ENCODE assay signal across 13 cellular contexts in genomic region chr1:215987092-215987855, GRCh38.
"Had no signal": no experiment of that assay in that cellular context is flagged by ENCODE, and none has a peak within 500 bp of the region (broad histone marks: within the 10 kb centered on the region; RNA-seq: fewer than 3 reads in every experiment).

No MANE protein-coding gene starts in this region.

- H3K27me3 Mint-ChIP-seq: activated CD4-positive, alpha-beta T cell treated with anti-CD3 and anti-CD28 coated beads, Interleukin-2, amount 10 ng/mL, durations not matched to agents 7 days and 5 days; memory B cell; stimulated activated naive CD8-positive, alpha-beta T cell treated with anti-CD3 and anti-CD28 coated beads, Interleukin-15, Interleukin-2, amounts not matched to agents 100 ng/mL and 50 ng/mL, for 24 hours; T-helper 17 cell had no signal

- DNase-seq: activated CD4-positive, alpha-beta T cell treated with anti-CD3 and anti-CD28 coated beads, Interleukin-2, amount 10 ng/mL, durations not matched to agents 7 days and 5 days; activated CD4-positive, CD25-positive, alpha-beta regulatory T cell; activated T-cell treated with anti-CD3 and anti-CD28 coated beads for 4 hours; amygdala; foreskin fibroblast; ovary; stimulated activated CD4-positive, alpha-beta T cell treated with anti-CD3 and anti-CD28 coated beads, Interleukin-15, amount 100 ng/mL, for 24 hours; stimulated activated CD4-positive, alpha-beta T cell treated with anti-CD3 and anti-CD28 coated beads, Interleukin-4, amount 100 ng/mL, for 24 hours; T-helper 17 cell had no signal

- H3K36me3 Mint-ChIP-seq: memory B cell had no signal

- H3K4me3 Mint-ChIP-seq: activated CD4-positive, alpha-beta T cell treated with anti-CD3 and anti-CD28 coated beads, Interleukin-2, amount 10 ng/mL, durations not matched to agents 7 days and 5 days; memory B cell; neural crest cell; stimulated activated naive CD8-positive, alpha-beta T cell treated with anti-CD3 and anti-CD28 coated beads, Interleukin-15, Interleukin-2, amounts not matched to agents 100 ng/mL and 50 ng/mL, for 24 hours; T-helper 17 cell had no signal

- H3K4me1 Mint-ChIP-seq: activated CD4-positive, alpha-beta T cell treated with anti-CD3 and anti-CD28 coated beads, Interleukin-2, amount 10 ng/mL, durations not matched to agents 7 days and 5 days; memory B cell; neural crest cell; T-helper 17 cell had no signal

- H3K4me3 ChIP-seq: ovary had no signal

- H3K9me3 Mint-ChIP-seq: memory B cell, neural crest cell had no signal

- H3K27ac Mint-ChIP-seq: activated CD4-positive, alpha-beta T cell treated with anti-CD3 and anti-CD28 coated beads, Interleukin-2, amount 10 ng/mL, durations not matched to agents 7 days and 5 days; activated naive CD4-positive, alpha-beta T cell treated with anti-CD3 and anti-CD28 coated beads, Interleukin-2, amount 50 U/mL, for 72 hours; memory B cell; stimulated activated naive CD8-positive, alpha-beta T cell treated with anti-CD3 and anti-CD28 coated beads, Interleukin-15, Interleukin-2, amounts not matched to agents 100 ng/mL and 50 ng/mL, for 24 hours; T-helper 17 cell had no signal
